ENCODE assay signal across 8 cellular contexts in the genomic region with DNA sequence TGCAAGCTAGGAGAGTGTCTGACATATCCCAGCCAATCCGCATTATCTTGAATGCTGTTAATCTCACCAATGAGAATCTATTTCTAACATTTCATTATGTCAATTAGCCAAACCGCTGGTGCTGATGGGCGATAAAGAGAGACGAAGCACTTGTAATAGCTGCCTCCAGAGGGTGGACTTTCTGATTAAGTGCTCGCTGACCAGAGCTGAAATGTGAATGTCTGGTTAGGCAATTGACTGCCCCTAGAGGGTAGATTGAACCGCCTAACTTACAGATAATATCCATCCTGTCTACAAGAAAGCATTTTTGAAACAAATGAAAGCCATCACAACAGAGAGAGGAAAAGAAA. TPM values are rescaled to one million over a fixed set of nuclear protein-coding genes. Genes with fewer than 3 reads are reported as not detected.
DNase-seq lines count a peak whose midpoint lies in the region; FAIRE-seq and TF ChIP-seq lines count a peak whose summit lies in the region.

No MANE protein-coding gene starts in this region.

- 4% methylated on average over 6 of the region's 6 CpGs for WGBS in small intestine, 3 donors

- TF ChIP-seq CTCF in astrocyte of the spinal cord (IDR thresholded peaks at IDR 0.05; ENCODE audit: low read depth, low read length) = peak; percentile 83

- DNase-seq in COLO668 (lab: John Stamatoyannopoulos, UW; ENCODE audit: unreplicated experiment) (peak; percentile 52), GM19238 (ENCODE audit: insufficient read length, low spot score) (peak; percentile 47), HS-27A (ENCODE audit: low read depth) (peak; percentile 82), NT2/D1 (ENCODE audit: low read depth, low spot score) (no peak), astrocyte of the spinal cord (ENCODE audit: low read depth, low spot score) (peak; percentile 93), small intestine (no peak)

- H3K27me3 ChIP-seq in NT2/D1 (ENCODE audit: insufficient read depth, insufficient read length) = peaks cover 24% of the 10 kb centered on the region
- H3K27me3 ChIP-seq in skeletal muscle tissue (ENCODE audit: control insufficient read depth in 3 of 3, insufficient read depth in 3 of 3, low read length in 3 of 3) = peaks cover 20 to 28% (median 22%) of the 10 kb centered on the region in 3 donors
- peaks cover 5 to 11% of the 10 kb centered on the region in 2 donors for H3K27me3 ChIP-seq in small intestine (ENCODE audit: control insufficient read depth in 2 of 2, insufficient read depth in 2 of 2, low read length in 2 of 2)

- peak overlapping the region; percentile 93 for H3K4me3 ChIP-seq in NT2/D1 (ENCODE audit: insufficient read length, low read depth)
- H3K4me3 ChIP-seq in astrocyte of the spinal cord (ENCODE audit: low read depth, low read length) = peak overlapping the region; percentile 99
- H3K4me3 ChIP-seq in iPS-11a (ENCODE audit: low read depth, low read length) = peak overlapping the region; percentile 98
- H3K4me3 ChIP-seq in skeletal muscle tissue (ENCODE audit: low read length in 3 of 3) = peak overlapping the region; percentile 96 to 99 (median 97)
- H3K4me3 ChIP-seq in small intestine (ENCODE audit: low read depth in 1 of 2, low read length in 2 of 2) = peak overlapping the region in 1 of 2 donors; percentile 65

- H3K9me3 ChIP-seq in NT2/D1 (ENCODE audit: insufficient read depth, low read length) (no peaks in the 10 kb centered on the region), skeletal muscle tissue (ENCODE audit: control insufficient read depth in 3 of 3, low read length in 3 of 3) (no peaks in the 10 kb centered on the region), small intestine (ENCODE audit: control insufficient read depth, low read depth) (no peaks in the 10 kb centered on the region)

- in situ Hi-C loops in astrocyte of the spinal cord (cut with HindIII; ENCODE audit: low sequenced_read_pairs) = no loop called here

- peaks cover 34% of the 10 kb centered on the region for H3K36me3 ChIP-seq in NT2/D1 (ENCODE audit: insufficient read depth, insufficient read length, low read length)
- peaks cover 20 to 23% (median 22%) of the 10 kb centered on the region in 3 donors for H3K36me3 ChIP-seq in skeletal muscle tissue (ENCODE audit: control insufficient read depth in 3 of 3, insufficient read depth in 3 of 3, low read length in 3 of 3)
- H3K36me3 ChIP-seq in small intestine (ENCODE audit: control insufficient read depth in 2 of 2, insufficient read depth in 2 of 2, low read length in 2 of 2) = peaks cover 5 to 11% of the 10 kb centered on the region in 2 donors

- H3K27ac ChIP-seq in skeletal muscle tissue (ENCODE audit: low read depth, low read length) (peak overlapping the region; percentile 90), small intestine (ENCODE audit: low read depth in 1 of 2, low read length in 1 of 2) (peak overlapping the region in 1 of 2 donors; percentile 80)

- FAIRE-seq in small intestine (lab: Jason Lieb, UNC) = no peak

- H3K9ac ChIP-seq in NT2/D1 (ENCODE audit: insufficient read length, low read depth) = no peak overlapping the region
- H3K9ac ChIP-seq in skeletal muscle tissue (ENCODE audit: low read depth in 1 of 3, low read length in 3 of 3) = peak overlapping the region; percentile 84 to 93 (median 93)

- peaks cover 4% of the 10 kb centered on the region for H3K4me1 ChIP-seq in NT2/D1 (ENCODE audit: insufficient read depth, insufficient read length)
- H3K4me1 ChIP-seq in skeletal muscle tissue (ENCODE audit: control insufficient read depth in 3 of 3, insufficient read depth in 3 of 3, low read length in 3 of 3) = peaks cover 20 to 38% (median 20%) of the 10 kb centered on the region in 3 donors
- peaks cover 0 to 4% of the 10 kb centered on the region in 2 donors for H3K4me1 ChIP-seq in small intestine (ENCODE audit: control insufficient read depth in 2 of 2, insufficient read depth in 1 of 2, low read depth in 1 of 2, low read length in 1 of 2)

RNA-seq across cellular contexts. Expression of a gene that starts 0.6 kb away (rescaled TPM):
- 8.4 TPM for total RNA-seq in skeletal muscle tissue
- 10 to 100 TPM in 1 of 3 donors, 1 to 10 TPM in 2; 5.6 to 18.4 (median 7.3) TPM for polyA plus RNA-seq in small intestine

RNA-seq across cellular contexts. Expression of a gene that starts 10.1 kb away (rescaled TPM):
- total RNA-seq in skeletal muscle tissue = 1.0 TPM
- under 1 TPM; 0.22 to 0.43 (median 0.27) TPM for polyA plus RNA-seq in small intestine

RNA-seq across cellular contexts. Expression of a gene that starts 23.9 kb away (rescaled TPM):
- 33.4 TPM for total RNA-seq in skeletal muscle tissue
- 10 to 100 TPM; 44.3 to 55.1 (median 54.6) TPM for polyA plus RNA-seq in small intestine

RNA-seq across cellular contexts. Expression of a gene that starts 51.8 kb away (rescaled TPM):
- under 0.01 TPM for total RNA-seq in skeletal muscle tissue
- polyA plus RNA-seq in small intestine = under 1 TPM in 1 of 3 donors, not detected in 2; 0.25 TPM

RNA-seq across cellular contexts. Expression of a gene that starts 53.9 kb away (rescaled TPM):
- 47.5 TPM for total RNA-seq in skeletal muscle tissue
- 100 to 1,000 TPM in 2 of 3 donors, 10 to 100 TPM in 1; 95.4 to 231 (median 101) TPM for polyA plus RNA-seq in small intestine

Comparison
In these comparisons a context has a peak if more than half of its experiments do, and no peak if none do; other contexts are left out.
1. DNase-seq: peak in COLO668 (single experiment), GM19238 (single experiment), HS-27A (single experiment) and astrocyte of the spinal cord (single experiment); none in NT2/D1 (single experiment) and small intestine (single experiment).